In the genomic region with DNA sequence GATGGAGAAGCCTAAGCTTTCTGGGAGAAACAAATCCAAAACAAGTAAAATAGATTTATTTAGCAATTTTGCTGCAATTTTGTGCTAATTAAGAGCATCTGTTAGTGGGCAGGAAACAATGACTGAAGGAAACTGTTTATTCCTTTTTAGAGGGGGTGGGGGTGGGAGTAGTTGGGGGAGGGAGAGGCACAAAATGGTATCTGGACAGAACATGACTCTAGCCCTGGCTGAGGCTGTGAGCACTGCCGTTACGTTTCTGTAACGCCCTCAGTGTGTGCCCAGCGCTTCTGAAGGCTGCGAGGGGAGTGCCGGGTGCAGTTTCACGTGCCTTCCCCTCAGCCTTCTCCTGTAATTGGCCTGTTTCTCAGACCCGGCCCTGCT, we compare ENCODE assay signal across 11 cellular contexts. TPM values are rescaled to one million over a fixed set of nuclear protein-coding genes. Genes with fewer than 3 reads are reported as not detected.
A peak's percentile ranks its signal among the peaks of the same experiment; 100 is the strongest.
DNase-seq lines count a peak whose midpoint lies in the region; ATAC-seq and TF ChIP-seq lines count a peak whose summit lies in the region.
"Had no signal": no experiment of that assay in that cellular context is flagged by ENCODE, and none has a peak within 500 bp of the region (broad histone marks: within the 10 kb centered on the region; RNA-seq: fewer than 3 reads in every experiment).

No MANE protein-coding gene starts in this region.

- H3K4me2 ChIP-seq in hepatocyte, result peak overlapping the region; percentile 77

- intact Hi-C loops in sigmoid colon (cut with DNase I), result loop anchor here (2.0 kb wide), 1 partner anchor 29 kb away; a partner anchor contains a TSS

- WGBS in hepatocyte (ENCODE audit: low lambda C conversion rate, missing lambda C conversion rate), result 9% methylated on average over 8 of the region's 8 CpGs
- WGBS in sigmoid colon, 2 donors, result 9 to 56% methylated on average over 8 of the region's 8 CpGs

- H3K9me3 Mint-ChIP-seq in osteocyte (ENCODE audit: unreplicated experiment), result no peaks in the 10 kb centered on the region
- no peaks in the 10 kb centered on the region for H3K9me3 Mint-ChIP-seq in CD8-positive, alpha-beta memory T cell
- H3K9me3 Mint-ChIP-seq: CD4-positive, alpha-beta T cell; naive thymus-derived CD4-positive, alpha-beta T cell had no signal

- no peaks in the 10 kb centered on the region for H3K9me3 ChIP-seq in hepatocyte (ENCODE audit: low read depth)
- H3K9me3 ChIP-seq in sigmoid colon, result no peaks in the 10 kb centered on the region
- no peaks in the 10 kb centered on the region for H3K9me3 ChIP-seq in CD8-positive, alpha-beta memory T cell (ENCODE audit: low read length)

- H3K4me3 ChIP-seq in WI38 (ENCODE audit: low read depth, low read length), result peak overlapping the region; percentile 38
- H3K4me3 ChIP-seq in hepatocyte, result no peak overlapping the region
- peak overlapping the region in 3 of 4 donors; percentile 19 to 40 (median 39) for H3K4me3 ChIP-seq in sigmoid colon
- H3K4me3 ChIP-seq in CD8-positive, alpha-beta memory T cell (ENCODE audit: low read length), result no peak overlapping the region

- H4K20me1 ChIP-seq in hepatocyte (ENCODE audit: insufficient read depth, poor library complexity, severe bottlenecking), result no peaks in the 10 kb centered on the region

- no peaks in the 10 kb centered on the region for H3K36me3 Mint-ChIP-seq in osteocyte (ENCODE audit: unreplicated experiment)
- no peaks in the 10 kb centered on the region for H3K36me3 Mint-ChIP-seq in CD8-positive, alpha-beta memory T cell
- H3K36me3 Mint-ChIP-seq: naive thymus-derived CD4-positive, alpha-beta T cell had no signal

- H3K79me2 ChIP-seq in hepatocyte, result no peaks in the 10 kb centered on the region

- H3K27ac Mint-ChIP-seq in osteocyte (ENCODE audit: unreplicated experiment), result no peak overlapping the region
- H3K27ac Mint-ChIP-seq in CD8-positive, alpha-beta memory T cell, result no peak overlapping the region
- H3K27ac Mint-ChIP-seq: CD4-positive, alpha-beta T cell; naive thymus-derived CD4-positive, alpha-beta T cell had no signal

- TF ChIP-seq CTCF in WI38 (IDR thresholded peaks at IDR 0.05; ENCODE audit: low read depth, low read length) (no peak), hepatocyte (IDR thresholded peaks at IDR 0.05; ENCODE audit: poor library complexity) (no peak), sigmoid colon (IDR thresholded peaks at IDR 0.05) (no peak), osteocyte (IDR thresholded peaks at IDR 0.05) (no peak)

- peaks cover 62% of the 10 kb centered on the region for H3K4me1 ChIP-seq in hepatocyte (ENCODE audit: insufficient read depth)
- peaks cover 0 to 100% (median 96%) of the 10 kb centered on the region in 4 donors for H3K4me1 ChIP-seq in sigmoid colon
- H3K4me1 ChIP-seq in CD8-positive, alpha-beta memory T cell (ENCODE audit: insufficient read depth, low read length), result no peaks in the 10 kb centered on the region

- H2AFZ ChIP-seq in hepatocyte, result peak overlapping the region; percentile 29

- CTCF ChIA-PET in CD8-positive, alpha-beta memory T cell (lab: Charles Lee), result no interaction called here

- DNase-seq in Ammon's horn (ENCODE audit: low spot score) (peak; percentile 45), hepatocyte (ENCODE audit: low spot score) (peak; percentile 65), sigmoid colon (peak; percentile 84), osteocyte (ENCODE audit: extremely low spot score, unreplicated experiment) (no peak)
- no peak for DNase-seq in CD8-positive, alpha-beta memory T cell
- DNase-seq in stimulated activated CD8-positive, alpha-beta memory T cell treated with anti-CD3 and anti-CD28 coated beads, Interleukin-4, amount 100 ng/mL, for 48 hours, result no peak
- DNase-seq: CD4-positive, alpha-beta T cell; naive thymus-derived CD4-positive, alpha-beta T cell; T-helper 1 cell had no signal

- no peak for TF ChIP-seq EP300 in sigmoid colon (IDR thresholded peaks at IDR 0.05)

- H3K9me2 ChIP-seq in hepatocyte (replicated peaks; ENCODE audit: insufficient read depth), result no peaks in the 10 kb centered on the region

- no peaks in the 10 kb centered on the region for H3K27me3 Mint-ChIP-seq in osteocyte (ENCODE audit: unreplicated experiment)
- peaks cover 3 to 7% of the 10 kb centered on the region in 2 donors for H3K27me3 Mint-ChIP-seq in CD8-positive, alpha-beta memory T cell

- H3K36me3 ChIP-seq in hepatocyte (replicated peaks; ENCODE audit: insufficient read depth, low read depth) (no peaks in the 10 kb centered on the region), sigmoid colon (no peaks in the 10 kb centered on the region)
- H3K36me3 ChIP-seq in CD8-positive, alpha-beta memory T cell (ENCODE audit: insufficient read depth, low read length), result no peaks in the 10 kb centered on the region

- H3K4me1 Mint-ChIP-seq in osteocyte (ENCODE audit: unreplicated experiment), result peaks cover 18% of the 10 kb centered on the region
- peaks cover 0 to 3% (median 0%) of the 10 kb centered on the region in 3 donors for H3K4me1 Mint-ChIP-seq in CD8-positive, alpha-beta memory T cell

- no peak for ATAC-seq in GM21447 (IDR thresholded peaks at IDR 0.05; ENCODE audit: unreplicated experiment)
- ATAC-seq: naive thymus-derived CD4-positive, alpha-beta T cell had no signal

- H3K4me3 Mint-ChIP-seq in osteocyte (ENCODE audit: unreplicated experiment), result no peak overlapping the region
- H3K4me3 Mint-ChIP-seq in CD8-positive, alpha-beta memory T cell, result no peak overlapping the region
- H3K4me3 Mint-ChIP-seq: CD4-positive, alpha-beta T cell; naive thymus-derived CD4-positive, alpha-beta T cell had no signal

- H3K27ac ChIP-seq in hepatocyte, result peak overlapping the region; percentile 91
- peak overlapping the region; percentile 87 to 90 (median 89) for H3K27ac ChIP-seq in sigmoid colon
- no peak overlapping the region for H3K27ac ChIP-seq in CD8-positive, alpha-beta memory T cell (ENCODE audit: low read depth, low read length)

- POLR2A ChIA-PET in CD8-positive, alpha-beta memory T cell (lab: Charles Lee), result no interaction called here

- TF ChIP-seq POLR2A in sigmoid colon (IDR thresholded peaks at IDR 0.05), result no peak

- H3K27me3 ChIP-seq in hepatocyte (no peaks in the 10 kb centered on the region), sigmoid colon (no peaks in the 10 kb centered on the region)
- H3K27me3 ChIP-seq in CD8-positive, alpha-beta memory T cell (ENCODE audit: insufficient read depth, low read length, poor library complexity, severe bottlenecking), result no peaks in the 10 kb centered on the region

RNA-seq across cellular contexts. Expression of a gene that starts 28.8 kb away (rescaled TPM):
- total RNA-seq in hepatocyte (3.2 and 5.7 TPM in 2 replicates), sigmoid colon (10 to 100 TPM; 24.4 to 41.3 (median 39.9) TPM), osteocyte (not detected in 2 replicates)
- polyA plus RNA-seq in hepatocyte (2.2 and 3.7 TPM in 2 replicates), sigmoid colon (under 1 TPM in 1 of 3 donors, not detected in 2; 0.76 TPM)
- under 1 TPM in 1 of 2 experiments, not detected in 1; 0.35 TPM for total RNA-seq in CD8-positive, alpha-beta memory T cell
- polyA plus RNA-seq in CD8-positive, alpha-beta memory T cell, result 0.98 TPM
- total RNA-seq: CD4-positive, alpha-beta T cell had no signal
- polyA plus RNA-seq: naive thymus-derived CD4-positive, alpha-beta T cell had no signal

Comparison
In these comparisons a context has a peak if more than half of its experiments do, and no peak if none do; other contexts are left out.
1. DNase-seq: peak in Ammon's horn (single experiment), hepatocyte (single experiment) and sigmoid colon (single experiment); none in osteocyte (single experiment), CD8-positive, alpha-beta memory T cell (0 of 5) and stimulated activated CD8-positive, alpha-beta memory T cell treated with anti-CD3 and anti-CD28 coated beads, Interleukin-4, amount 100 ng/mL, for 48 hours (single experiment).
2. H3K4me3 ChIP-seq: peak in WI38 (single experiment) and sigmoid colon (3 of 4); none in hepatocyte (single experiment) and CD8-positive, alpha-beta memory T cell (single experiment).